ENCODE assay signal across 26 cellular contexts in the genomic region with DNA sequence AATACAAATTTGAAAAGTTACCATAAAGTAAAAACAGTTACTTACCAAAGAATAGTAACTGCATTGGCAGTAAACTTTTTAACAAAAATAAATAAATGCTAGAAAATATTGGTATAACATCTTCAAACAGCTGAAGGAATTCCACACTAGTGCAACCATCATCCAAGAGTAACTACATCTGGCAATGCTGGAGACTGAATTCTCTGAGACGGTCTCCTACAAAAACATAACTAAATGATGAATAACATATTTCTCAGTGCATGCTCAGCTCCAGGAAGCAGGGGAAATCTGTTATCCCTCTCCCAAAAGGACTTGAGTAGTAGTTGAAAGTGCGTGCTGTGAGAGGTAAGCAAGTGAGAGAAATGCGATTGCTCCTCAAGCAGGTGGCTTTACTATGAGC.
A peak's percentile ranks its signal among the peaks of the same experiment; 100 is the strongest.
DNase-seq lines count a peak whose midpoint lies in the region; ATAC-seq and TF ChIP-seq lines count a peak whose summit lies in the region.
"Had no signal": no experiment of that assay in that cellular context is flagged by ENCODE, and none has a peak within 500 bp of the region (broad histone marks: within the 10 kb centered on the region; RNA-seq: fewer than 3 reads in every experiment).

No MANE protein-coding gene starts in this region.

- intact Hi-C loops in heart left ventricle (cut with DNase I) (no loop called here), cardiac septum (cut with DNase I) (no loop called here), mucosa of descending colon (cut with DNase I, micrococcal nuclease) (no loop called here)

- 58 to 71% (median 64%) methylated on average over 3 of the region's 3 CpGs for WGBS in heart left ventricle, 4 donors

- peaks cover 29% of the 10 kb centered on the region for H3K36me3 Mint-ChIP-seq in GM23338 (ENCODE audit: low read depth)
- H3K36me3 Mint-ChIP-seq: activated CD8-positive, alpha-beta memory T cell treated with anti-CD3 and anti-CD28 coated beads, Interleukin-2, amount 10 ng/mL, durations not matched to agents 7 days and 5 days; memory B cell; stimulated activated naive B cell treated with anti-CD40 and anti-IgM and Interleukin-4, amounts not matched to agents 10 μg/mL and 1 μg/mL and 100 μg/mL, for 72 hours had no signal

- no peak overlapping the region for H2AFZ ChIP-seq in GM23338

- peak overlapping the region; percentile 52 for H3K4me2 ChIP-seq in skeletal muscle satellite cell (ENCODE audit: low read length)
- no peak overlapping the region for H3K4me2 ChIP-seq in GM23338
- H3K4me2 ChIP-seq: BLaER1 had no signal

- no peaks in the 10 kb centered on the region for H3K9me2 ChIP-seq in GM23338 (ENCODE audit: insufficient read depth)

- H3K4me3 Mint-ChIP-seq in GM23338 = no peak overlapping the region
- H3K4me3 Mint-ChIP-seq: activated CD8-positive, alpha-beta memory T cell treated with anti-CD3 and anti-CD28 coated beads, Interleukin-2, amount 10 ng/mL, durations not matched to agents 7 days and 5 days; activated T-cell treated with anti-CD3 and anti-CD28 coated beads, Interleukin-2, amount 50 U/mL, for 72 hours; memory B cell; stimulated activated naive B cell treated with anti-CD40 and anti-IgM and Interleukin-4, amounts not matched to agents 10 μg/mL and 1 μg/mL and 100 μg/mL, for 72 hours; T-helper 2 cell treated with Interferon-gamma antibody and Interleukin-4, amounts not matched to agents 5 μg/mL and 100 μg/mL, for 36 hours had no signal

- H3K9me3 ChIP-seq in heart left ventricle (peaks cover 0 to 6% (median 0%) of the 10 kb centered on the region in 12 donors), adipocyte (ENCODE audit: control insufficient read depth, low read length) (no peaks in the 10 kb centered on the region), skeletal muscle satellite cell (replicated peaks; ENCODE audit: low read length) (no peaks in the 10 kb centered on the region), mucosa of descending colon (peaks cover 21% of the 10 kb centered on the region)
- H3K9me3 ChIP-seq: ascending aorta, colonic mucosa had no signal

- no peaks in the 10 kb centered on the region for H4K20me1 ChIP-seq in GM23338 (replicated peaks; ENCODE audit: insufficient read depth)
- H4K20me1 ChIP-seq: BLaER1 had no signal

- TF ChIP-seq CTCF in heart left ventricle (IDR thresholded peaks at IDR 0.05) (no peak), fibroblast of mammary gland (conservative IDR thresholded peaks at IDR 0.05; ENCODE audit: control insufficient read depth, insufficient read depth, low read depth, low read length) (no peak), GM23338 (conservative IDR thresholded peaks at IDR 0.05; ENCODE audit: low read depth in 2 of 2) (no peak), mucosa of descending colon (IDR thresholded peaks at IDR 0.05) (no peak)

- DNase-seq in heart left ventricle = no peak
- no peak for DNase-seq in cardiac septum (ENCODE audit: low spot score)
- DNase-seq in adipocyte (ENCODE audit: low read depth) = peak; percentile 70
- peak; percentile 28 for DNase-seq in fibroblast of mammary gland (ENCODE audit: low read depth)
- no peak for DNase-seq in GM23338 (ENCODE audit: low spot score)
- no peak for DNase-seq in NCI-H510A (lab: John Stamatoyannopoulos, UW)
- no peak for DNase-seq in mucosa of descending colon
- DNase-seq: activated CD4-positive, alpha-beta T cell treated with anti-CD3 and anti-CD28 coated beads, Interleukin-2, amount 50 U/mL, for 1 hour; activated CD8-positive, alpha-beta memory T cell treated with anti-CD3 and anti-CD28 coated beads, Interleukin-2, amount 10 ng/mL, durations not matched to agents 7 days and 5 days; activated naive CD4-positive, alpha-beta T cell treated with anti-CD3 and anti-CD28 coated beads, Interleukin-2, amount 50 U/mL, for 16 hours; activated T-cell treated with anti-CD3 and anti-CD28 coated beads, Interleukin-2, amount 50 U/mL, for 72 hours; colonic mucosa; COR-L47; NCI-H1105 treated with DMSO at 0.1 percent for 48 hours; NCI-H2029 treated with DMSO at 0.1 percent for 48 hours; NCI-H226; stimulated activated CD4-positive, alpha-beta T cell treated with anti-CD3 and anti-CD28 coated beads, Interleukin-4, amount 100 ng/mL, for 1 hour; stimulated activated naive B cell treated with anti-CD40 and anti-IgM and Interleukin-4, amounts not matched to agents 10 μg/mL and 1 μg/mL and 100 μg/mL, for 72 hours had no signal

- H3K9me3 Mint-ChIP-seq in GM23338 = peaks cover 17% of the 10 kb centered on the region
- H3K9me3 Mint-ChIP-seq: T-helper 2 cell treated with Interferon-gamma antibody and Interleukin-4, amounts not matched to agents 5 μg/mL and 100 μg/mL, for 36 hours had no signal

- H3K9ac ChIP-seq in adipocyte (ENCODE audit: low read length) = no peak overlapping the region
- peak overlapping the region; percentile 9 for H3K9ac ChIP-seq in skeletal muscle satellite cell (ENCODE audit: low read depth, low read length)
- H3K9ac ChIP-seq: BLaER1 had no signal

- no peaks in the 10 kb centered on the region for H3K79me2 ChIP-seq in GM23338 (replicated peaks; ENCODE audit: insufficient read depth)

- TF ChIP-seq POLR2A in heart left ventricle (IDR thresholded peaks at IDR 0.05) = no peak

- H3K27me3 ChIP-seq in heart left ventricle = no peaks in the 10 kb centered on the region
- H3K27me3 ChIP-seq in adipocyte (replicated peaks; ENCODE audit: control insufficient read depth, insufficient read depth, low read length) = no peaks in the 10 kb centered on the region
- H3K27me3 ChIP-seq in skeletal muscle satellite cell (ENCODE audit: control insufficient read depth, insufficient read depth, low read length) = no peaks in the 10 kb centered on the region
- no peaks in the 10 kb centered on the region for H3K27me3 ChIP-seq in GM23338 (ENCODE audit: insufficient read depth)
- H3K27me3 ChIP-seq: ascending aorta, BLaER1, colonic mucosa had no signal

- H3K4me3 ChIP-seq in heart left ventricle (no peak overlapping the region), adipocyte (ENCODE audit: low read length) (no peak overlapping the region), fibroblast of mammary gland (ENCODE audit: control insufficient read depth, low read depth, low read length) (no peak overlapping the region), skeletal muscle satellite cell (ENCODE audit: low read length) (peak overlapping the region; percentile 13), GM23338 (no peak overlapping the region), mucosa of descending colon (no peak overlapping the region)
- H3K4me3 ChIP-seq: ascending aorta, BLaER1, colonic mucosa had no signal

- peak overlapping the region in 3 of 12 donors; percentile 20 to 54 (median 45) for H3K27ac ChIP-seq in heart left ventricle
- no peak overlapping the region for H3K27ac ChIP-seq in GM23338 (ENCODE audit: low read depth)
- H3K27ac ChIP-seq: ascending aorta, BLaER1, colonic mucosa, VCaP had no signal

- peaks cover 0 to 6% (median 0%) of the 10 kb centered on the region in 12 donors for H3K4me1 ChIP-seq in heart left ventricle
- H3K4me1 ChIP-seq in adipocyte (ENCODE audit: control insufficient read depth, insufficient read depth, low read length) = peaks cover 5% of the 10 kb centered on the region
- peaks cover 15% of the 10 kb centered on the region for H3K4me1 ChIP-seq in skeletal muscle satellite cell (ENCODE audit: control insufficient read depth, insufficient read depth, low read length)
- H3K4me1 ChIP-seq in GM23338 (ENCODE audit: insufficient read depth) = no peaks in the 10 kb centered on the region
- no peaks in the 10 kb centered on the region for H3K4me1 ChIP-seq in mucosa of descending colon (ENCODE audit: low read depth)
- H3K4me1 ChIP-seq: ascending aorta, BLaER1, colonic mucosa had no signal

- no peaks in the 10 kb centered on the region for H3K36me3 ChIP-seq in heart left ventricle
- H3K36me3 ChIP-seq in adipocyte (ENCODE audit: control insufficient read depth, insufficient read depth, low read length, severe bottlenecking) = no peaks in the 10 kb centered on the region
- no peaks in the 10 kb centered on the region for H3K36me3 ChIP-seq in skeletal muscle satellite cell (ENCODE audit: insufficient read depth, low read length)
- H3K36me3 ChIP-seq in GM23338 (ENCODE audit: insufficient read depth) = 0 out of 2 replicates have a peak, but pooled peaks cover 2% of the 10 kb centered on the region
- no peaks in the 10 kb centered on the region for H3K36me3 ChIP-seq in mucosa of descending colon (ENCODE audit: low read depth)
- H3K36me3 ChIP-seq: ascending aorta, BLaER1, colonic mucosa had no signal

- H3K27me3 Mint-ChIP-seq in GM23338 (ENCODE audit: insufficient read depth, low read depth, poor library complexity) = peaks cover 3% of the 10 kb centered on the region
- H3K27me3 Mint-ChIP-seq: activated CD8-positive, alpha-beta memory T cell treated with anti-CD3 and anti-CD28 coated beads, Interleukin-2, amount 10 ng/mL, durations not matched to agents 7 days and 5 days; memory B cell; stimulated activated naive B cell treated with anti-CD40 and anti-IgM and Interleukin-4, amounts not matched to agents 10 μg/mL and 1 μg/mL and 100 μg/mL, for 72 hours had no signal

- no peak overlapping the region for H3K27ac Mint-ChIP-seq in GM23338
- H3K27ac Mint-ChIP-seq: activated CD8-positive, alpha-beta memory T cell treated with anti-CD3 and anti-CD28 coated beads, Interleukin-2, amount 10 ng/mL, durations not matched to agents 7 days and 5 days; activated T-cell treated with anti-CD3 and anti-CD28 coated beads, Interleukin-2, amount 50 U/mL, for 72 hours; memory B cell; stimulated activated naive B cell treated with anti-CD40 and anti-IgM and Interleukin-4, amounts not matched to agents 10 μg/mL and 1 μg/mL and 100 μg/mL, for 72 hours; T-helper 2 cell treated with Interferon-gamma antibody and Interleukin-4, amounts not matched to agents 5 μg/mL and 100 μg/mL, for 36 hours had no signal

- ATAC-seq in heart left ventricle = peak; percentile 52 to 89 (median 64)
- no peak for ATAC-seq in GM23338
- ATAC-seq in mucosa of descending colon = no peak
- ATAC-seq: activated CD8-positive, alpha-beta memory T cell treated with anti-CD3 and anti-CD28 coated beads, Interleukin-2, amount 10 ng/mL, durations not matched to agents 7 days and 5 days; activated T-cell treated with anti-CD3 and anti-CD28 coated beads, Interleukin-2, amount 50 U/mL, for 72 hours; esophagus mucosa; HCT116; stimulated activated naive B cell treated with anti-CD40 and anti-IgM and Interleukin-4, amounts not matched to agents 10 μg/mL and 1 μg/mL and 100 μg/mL, for 72 hours had no signal

- H3F3A ChIP-seq in GM23338 (replicated peaks; ENCODE audit: low read depth) = no peaks in the 10 kb centered on the region

- peaks cover 3% of the 10 kb centered on the region; the same call in 1 of the 3 replicates for H3K4me1 Mint-ChIP-seq in GM23338
- H3K4me1 Mint-ChIP-seq: activated CD8-positive, alpha-beta memory T cell treated with anti-CD3 and anti-CD28 coated beads, Interleukin-2, amount 10 ng/mL, durations not matched to agents 7 days and 5 days; memory B cell; stimulated activated naive B cell treated with anti-CD40 and anti-IgM and Interleukin-4, amounts not matched to agents 10 μg/mL and 1 μg/mL and 100 μg/mL, for 72 hours had no signal

TF ChIP-seq in GM23338, 12 proteins besides CTCF, POLR2A, EP300 and RAD21 (continues in another document):
- TF ChIP-seq POLR2AphosphoS5 (IDR thresholded peaks at IDR 0.05; ENCODE audit: low read depth) = no peak
- TF ChIP-seq STAT1 (IDR thresholded peaks at IDR 0.05; ENCODE audit: unreplicated experiment) = no peak
- no peak for TF ChIP-seq EZH2 (IDR thresholded peaks at IDR 0.05; ENCODE audit: low read depth, unreplicated experiment)

Comparison
In these comparisons a context has a peak if more than half of its experiments do, and no peak if none do; other contexts are left out.
1. ATAC-seq: peak in heart left ventricle (4 of 4); none in GM23338 (single experiment) and mucosa of descending colon (single experiment).
2. DNase-seq: peak in adipocyte (single experiment) and fibroblast of mammary gland (single experiment); none in heart left ventricle (0 of 5), cardiac septum (single experiment), GM23338 (single experiment), NCI-H510A (single experiment) and mucosa of descending colon (0 of 3).